Comparison of ENCODE assay signal across 28 cellular contexts in the genomic region with DNA sequence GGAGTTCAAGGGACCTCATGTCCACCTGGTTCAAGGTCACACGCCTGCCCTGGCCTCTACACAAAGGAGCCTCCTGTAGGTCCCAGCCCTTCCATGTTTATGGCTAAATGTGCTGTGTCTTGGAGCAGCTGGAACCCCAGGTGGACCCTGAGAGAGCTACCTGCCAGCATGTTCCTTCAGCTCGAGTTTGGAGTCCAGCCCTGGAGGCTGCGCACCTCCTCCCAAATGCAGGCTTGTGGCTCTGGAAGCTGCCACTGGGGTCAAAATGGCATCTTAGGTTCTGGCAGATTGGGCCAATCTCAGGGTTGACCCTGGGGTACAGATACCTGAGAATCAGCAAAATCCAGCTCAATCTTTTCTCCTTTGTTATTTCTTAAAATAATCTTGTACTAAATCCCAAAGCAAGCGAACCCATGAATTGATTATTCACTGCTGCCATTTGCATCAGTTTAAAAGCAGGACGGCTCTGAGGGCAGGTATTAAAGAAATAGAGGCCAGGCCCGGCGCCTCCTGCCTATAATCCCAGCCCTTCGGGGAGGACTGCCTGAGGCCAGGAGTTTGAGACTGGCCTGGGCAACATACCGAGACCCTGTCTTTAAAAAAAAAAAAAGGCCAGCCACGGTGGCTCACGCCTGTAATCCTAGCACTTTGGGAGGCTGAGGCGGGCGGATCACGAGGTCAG. TPM values are rescaled to one million over a fixed set of nuclear protein-coding genes. Genes with fewer than 3 reads are reported as not detected.
"Had no signal": no experiment of that assay in that cellular context is flagged by ENCODE, and none has a peak within 500 bp of the region (broad histone marks: within the 10 kb centered on the region; RNA-seq: fewer than 3 reads in every experiment).

No MANE protein-coding gene starts in this region.

- H3K9me3 ChIP-seq: gastrocnemius medialis, left lung, pancreas, right lobe of liver, thyroid gland had no signal

- H3K27ac Mint-ChIP-seq: activated CD4-positive, alpha-beta memory T cell treated with anti-CD3 and anti-CD28 coated beads, Interleukin-2, amount 10 ng/mL, durations not matched to agents 7 days and 5 days; activated CD8-positive, alpha-beta memory T cell treated with anti-CD3 and anti-CD28 coated beads, Interleukin-2, amount 10 ng/mL, durations not matched to agents 7 days and 5 days; activated naive CD8-positive, alpha-beta T cell treated with anti-CD3 and anti-CD28 coated beads, Interleukin-2, amount 10 ng/mL, durations not matched to agents 7 days and 5 days; activated T-helper 17 cell treated with anti-CD3 and anti-CD28 coated beads, Interleukin-2, amount 50 U/mL, for 72 hours; dendritic cell treated with granulocyte-macrophage colony-stimulating factor and Interleukin-4, amounts not matched to agents 40 ng/mL and 50 ng/mL, for 4 days; stimulated activated effector memory CD8-positive, alpha-beta T cell treated with anti-CD3 and anti-CD28 coated beads, Interleukin-12 subunit alpha, Interleukin-12 subunit beta, amount 100 ng/mL, for 72 hours; T-helper 2 cell treated with Interferon-gamma antibody and Interleukin-4, amounts not matched to agents 5 μg/mL and 100 μg/mL, for 36 hours; WTC11 had no signal

- H3K4me3 ChIP-seq: cardiac muscle cell, gastrocnemius medialis, left lung, pancreas, right lobe of liver, thyroid gland had no signal

- DNase-seq: activated CD4-positive, alpha-beta memory T cell treated with anti-CD3 and anti-CD28 coated beads, Interleukin-2, amount 10 ng/mL, durations not matched to agents 7 days and 5 days; activated CD4-positive, alpha-beta T cell treated with anti-CD3 and anti-CD28 coated beads for 48 hours; activated CD8-positive, alpha-beta memory T cell treated with anti-CD3 and anti-CD28 coated beads, Interleukin-2, amount 10 ng/mL, durations not matched to agents 7 days and 5 days; activated naive CD4-positive, alpha-beta T cell treated with Interleukin-2 at 50 U/mL for 16 hours; activated naive CD8-positive, alpha-beta T cell treated with anti-CD3 and anti-CD28 coated beads, Interleukin-2, amount 10 ng/mL, durations not matched to agents 7 days and 5 days; amygdala; effector CD8-positive, alpha-beta T cell; gastrocnemius medialis; head of caudate nucleus; kidney; left lung; right lobe of liver; small intestine; stimulated activated CD4-positive, alpha-beta T cell treated with anti-CD3 and anti-CD28 coated beads, Interleukin-4, amount 100 ng/mL, for 1 hour; thyroid gland had no signal

- H3K4me1 Mint-ChIP-seq: activated T-helper 17 cell treated with anti-CD3 and anti-CD28 coated beads, Interleukin-2, amount 50 U/mL, for 72 hours had no signal

- H3K9me3 Mint-ChIP-seq: activated CD4-positive, alpha-beta memory T cell treated with anti-CD3 and anti-CD28 coated beads, Interleukin-2, amount 10 ng/mL, durations not matched to agents 7 days and 5 days; activated naive CD8-positive, alpha-beta T cell treated with anti-CD3 and anti-CD28 coated beads, Interleukin-2, amount 10 ng/mL, durations not matched to agents 7 days and 5 days; activated T-helper 17 cell treated with anti-CD3 and anti-CD28 coated beads, Interleukin-2, amount 50 U/mL, for 72 hours; dendritic cell treated with granulocyte-macrophage colony-stimulating factor and Interleukin-4, amounts not matched to agents 40 ng/mL and 50 ng/mL, for 4 days; stimulated activated effector memory CD8-positive, alpha-beta T cell treated with anti-CD3 and anti-CD28 coated beads, Interleukin-12 subunit alpha, Interleukin-12 subunit beta, amount 100 ng/mL, for 72 hours; T-helper 2 cell treated with Interferon-gamma antibody and Interleukin-4, amounts not matched to agents 5 μg/mL and 100 μg/mL, for 36 hours; WTC11 had no signal

- H3K27me3 ChIP-seq: pancreas, right lobe of liver had no signal

- H3K27me3 Mint-ChIP-seq: activated T-helper 17 cell treated with anti-CD3 and anti-CD28 coated beads, Interleukin-2, amount 50 U/mL, for 72 hours had no signal

- ATAC-seq: activated CD8-positive, alpha-beta memory T cell treated with anti-CD3 and anti-CD28 coated beads, Interleukin-2, amount 10 ng/mL, durations not matched to agents 7 days and 5 days; activated T-helper 17 cell treated with anti-CD3 and anti-CD28 coated beads, Interleukin-2, amount 50 U/mL, for 72 hours; esophagus mucosa; gastrocnemius medialis; left lung; pancreas; right lobe of liver; stimulated activated effector memory CD8-positive, alpha-beta T cell treated with anti-CD3 and anti-CD28 coated beads, Interleukin-12 subunit alpha, Interleukin-12 subunit beta, amount 100 ng/mL, for 72 hours; WTC11 had no signal

- H3K27ac ChIP-seq: cardiac muscle cell, gastrocnemius medialis, left lung, pancreas, right lobe of liver, thyroid gland had no signal

- H3K36me3 ChIP-seq: cardiac muscle cell, gastrocnemius medialis, left lung, pancreas, right lobe of liver, thyroid gland had no signal

- H3K36me3 Mint-ChIP-seq: activated CD8-positive, alpha-beta memory T cell treated with anti-CD3 and anti-CD28 coated beads, Interleukin-2, amount 10 ng/mL, durations not matched to agents 7 days and 5 days; activated naive CD8-positive, alpha-beta T cell treated with anti-CD3 and anti-CD28 coated beads, Interleukin-2, amount 10 ng/mL, durations not matched to agents 7 days and 5 days; WTC11 had no signal

- H3K4me3 Mint-ChIP-seq: activated CD4-positive, alpha-beta memory T cell treated with anti-CD3 and anti-CD28 coated beads, Interleukin-2, amount 10 ng/mL, durations not matched to agents 7 days and 5 days; activated CD8-positive, alpha-beta memory T cell treated with anti-CD3 and anti-CD28 coated beads, Interleukin-2, amount 10 ng/mL, durations not matched to agents 7 days and 5 days; activated naive CD8-positive, alpha-beta T cell treated with anti-CD3 and anti-CD28 coated beads, Interleukin-2, amount 10 ng/mL, durations not matched to agents 7 days and 5 days; activated T-helper 17 cell treated with anti-CD3 and anti-CD28 coated beads, Interleukin-2, amount 50 U/mL, for 72 hours; dendritic cell treated with granulocyte-macrophage colony-stimulating factor and Interleukin-4, amounts not matched to agents 40 ng/mL and 50 ng/mL, for 4 days; stimulated activated effector memory CD8-positive, alpha-beta T cell treated with anti-CD3 and anti-CD28 coated beads, Interleukin-12 subunit alpha, Interleukin-12 subunit beta, amount 100 ng/mL, for 72 hours; T-helper 2 cell treated with Interferon-gamma antibody and Interleukin-4, amounts not matched to agents 5 μg/mL and 100 μg/mL, for 36 hours; WTC11 had no signal

RNA-seq across cellular contexts. Expression of gene TNFRSF13C, which starts 2.9 kb away (rescaled TPM):
- total RNA-seq: gastrocnemius medialis, lung microvascular endothelial cell, thyroid gland had no signal

RNA-seq across cellular contexts. Expression of gene SHISA8, which starts 8.9 kb away (rescaled TPM):
- total RNA-seq: activated CD4-positive, alpha-beta memory T cell treated with anti-CD3 and anti-CD28 coated beads, Interleukin-2, amount 10 ng/mL, durations not matched to agents 7 days and 5 days; activated naive CD8-positive, alpha-beta T cell treated with anti-CD3 and anti-CD28 coated beads, Interleukin-2, amount 10 ng/mL, durations not matched to agents 7 days and 5 days; cardiac muscle cell; chondrocyte; gastrocnemius medialis; left lung; lung microvascular endothelial cell; pancreas; pulmonary artery endothelial cell; right lobe of liver; thyroid gland; ureter had no signal
- polyA plus RNA-seq: cardiac muscle cell, pancreas had no signal

RNA-seq across cellular contexts. Expression of gene SEPTIN3, which starts 45.5 kb away (rescaled TPM):
- total RNA-seq: myocyte had no signal
